11 cellular contexts compared by ENCODE assay signal in the genomic region with DNA sequence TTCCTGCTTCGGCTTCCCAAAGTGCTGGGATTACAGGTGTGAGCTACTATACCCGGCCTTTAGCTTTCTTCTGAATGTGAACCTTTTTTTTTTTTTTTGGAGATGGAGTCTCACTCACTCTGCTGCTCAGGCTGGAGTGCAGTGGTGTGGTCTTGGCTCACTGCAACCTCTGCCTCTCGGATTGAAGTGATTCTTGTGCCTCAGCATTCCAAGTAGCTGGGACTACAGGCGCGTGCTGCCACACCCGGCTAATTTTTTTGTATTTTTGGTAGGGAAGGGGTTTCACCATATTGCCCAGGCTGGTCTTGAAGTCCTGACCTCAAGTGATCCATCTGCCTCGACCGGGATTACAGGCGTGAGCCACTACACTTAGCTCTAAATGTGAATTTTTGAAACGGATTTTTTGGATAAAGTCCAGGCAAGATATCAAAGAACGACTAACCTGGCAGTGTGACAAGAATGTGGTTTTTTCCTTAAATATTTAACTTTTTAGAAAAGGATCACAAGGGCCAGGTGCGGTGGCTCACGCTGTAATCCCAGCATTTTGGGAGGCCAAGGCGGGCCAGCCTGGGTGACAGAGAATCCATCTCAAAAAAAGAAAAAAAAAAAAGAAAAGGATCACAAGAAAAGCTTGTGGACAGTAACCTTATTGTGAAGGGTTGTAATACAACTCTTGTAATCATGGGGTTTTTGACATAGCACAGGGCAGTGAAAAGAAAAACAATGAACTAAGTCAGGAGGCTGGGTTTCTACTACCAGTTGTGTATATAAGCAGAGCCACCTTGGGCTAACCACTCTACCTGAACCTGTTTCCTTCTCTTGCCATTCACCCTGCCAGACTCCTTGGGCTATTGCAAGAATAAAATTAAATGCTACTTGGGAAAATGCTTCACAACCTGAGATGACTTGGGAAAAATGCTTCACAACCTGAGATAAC. TPM values are rescaled to one million over a fixed set of nuclear protein-coding genes. Genes with fewer than 3 reads are reported as not detected.
DNase-seq lines count a peak whose midpoint lies in the region; ATAC-seq and TF ChIP-seq lines count a peak whose summit lies in the region.
"Had no signal": no experiment of that assay in that cellular context is flagged by ENCODE, and none has a peak within 500 bp of the region (broad histone marks: within the 10 kb centered on the region; RNA-seq: fewer than 3 reads in every experiment).

No MANE protein-coding gene starts in this region.

- H3K4me3 Mint-ChIP-seq in activated T-cell treated with anti-CD3 and anti-CD28 coated beads, Interleukin-2, amount 50 U/mL, for 72 hours, result no peak overlapping the region

- TF ChIP-seq CTCF in choroid plexus epithelial cell (conservative IDR thresholded peaks at IDR 0.05; ENCODE audit: low read depth, low read length), result no peak
- TF ChIP-seq CTCF in retinal pigment epithelial cell (conservative IDR thresholded peaks at IDR 0.05; ENCODE audit: low read depth, low read length), result no peak

- H3K36me3 Mint-ChIP-seq in activated T-cell treated with anti-CD3 and anti-CD28 coated beads, Interleukin-2, amount 50 U/mL, for 72 hours (ENCODE audit: insufficient read depth in 2 of 2), result peaks cover 3 to 29% of the 10 kb centered on the region in 2 donors

- no peak overlapping the region for H3K27ac Mint-ChIP-seq in activated T-cell treated with anti-CD3 and anti-CD28 coated beads, Interleukin-2, amount 50 U/mL, for 72 hours

- no peak overlapping the region for H3K4me3 ChIP-seq in choroid plexus epithelial cell (ENCODE audit: low read depth, low read length)
- H3K4me3 ChIP-seq in retinal pigment epithelial cell (ENCODE audit: low read length), result no peak overlapping the region

- no peak for ATAC-seq in activated T-cell treated with anti-CD3 and anti-CD28 coated beads, Interleukin-2, amount 50 U/mL, for 72 hours (replicated peaks in 1 of 2)
- ATAC-seq in left colon, result no peak
- ATAC-seq: PC-3 had no signal

- peaks cover 5% of the 10 kb centered on the region for H3K4me1 Mint-ChIP-seq in activated T-cell treated with anti-CD3 and anti-CD28 coated beads, Interleukin-2, amount 50 U/mL, for 72 hours (ENCODE audit: low read depth)

- no peaks in the 10 kb centered on the region for H3K27me3 Mint-ChIP-seq in activated T-cell treated with anti-CD3 and anti-CD28 coated beads, Interleukin-2, amount 50 U/mL, for 72 hours (ENCODE audit: low read depth)

- intact Hi-C loops in left colon (cut with DNase I, micrococcal nuclease), result no loop called here

- DNase-seq in NCI-H2196 (lab: John Stamatoyannopoulos, UW; ENCODE audit: unreplicated experiment) (peak; percentile 0), NCI-H2196 treated with DMSO at 0.1 percent for 48 hours (lab: John Stamatoyannopoulos, UW; ENCODE audit: unreplicated experiment) (no peak), choroid plexus epithelial cell (ENCODE audit: low read depth) (peak; percentile 74), kidney tubule cell (ENCODE audit: low spot score) (peak; percentile 46), retinal pigment epithelial cell (ENCODE audit: low read depth) (peak; percentile 25), T-helper 9 cell (no peak), left colon (no peak)
- DNase-seq in activated T-cell treated with anti-CD3 and anti-CD28 coated beads, Interleukin-2, amount 50 U/mL, for 72 hours, result no peak
- DNase-seq: C1 segment of cervical spinal cord, NCI-H1436 treated with DMSO at 0.1 percent for 48 hours, PC-3 had no signal

- H3K9me3 Mint-ChIP-seq in activated T-cell treated with anti-CD3 and anti-CD28 coated beads, Interleukin-2, amount 50 U/mL, for 72 hours, result no peaks in the 10 kb centered on the region

RNA-seq across cellular contexts. Expression of a gene that starts 6.2 kb away (rescaled TPM):
- total RNA-seq in activated T-cell treated with anti-CD3 and anti-CD28 coated beads, Interleukin-2, amount 50 U/mL, for 72 hours, result 100 to 1,000 TPM; 111 to 137 TPM
- total RNA-seq in left colon, result 10 to 100 TPM in 1 of 2 donors, 1 to 10 TPM in 1; 7.0 to 10.3 TPM

RNA-seq across cellular contexts. Expression of a gene that starts 52.1 kb away (rescaled TPM):
- 10 to 100 TPM; 86.3 to 92.1 TPM for total RNA-seq in activated T-cell treated with anti-CD3 and anti-CD28 coated beads, Interleukin-2, amount 50 U/mL, for 72 hours
- total RNA-seq in left colon, result 100 to 1,000 TPM; 103 to 131 TPM

Comparison
In these comparisons a context has a peak if more than half of its experiments do, and no peak if none do; other contexts are left out.
1. DNase-seq: peak in NCI-H2196 (single experiment), choroid plexus epithelial cell (single experiment), kidney tubule cell (single experiment) and retinal pigment epithelial cell (single experiment); none in NCI-H2196 treated with DMSO at 0.1 percent for 48 hours (single experiment), T-helper 9 cell (single experiment), activated T-cell treated with anti-CD3 and anti-CD28 coated beads, Interleukin-2, amount 50 U/mL, for 72 hours (0 of 2) and left colon (0 of 2).
2. RNA of a gene that starts 6.2 kb away (total RNA-seq): 111 to 137 TPM in activated T-cell treated with anti-CD3 and anti-CD28 coated beads, Interleukin-2, amount 50 U/mL, for 72 hours; 7.0 to 10.3 TPM in left colon; every median in the first group is over 4 times any median in the second.